Comparison of ENCODE assay signal across 7 cellular contexts in genomic region chr11:554824-555499, GRCh38. TPM values are rescaled to one million over a fixed set of nuclear protein-coding genes. Genes with fewer than 3 reads are reported as not detected.
DNase-seq lines count a peak whose midpoint lies in the region; ATAC-seq, FAIRE-seq and TF ChIP-seq lines count a peak whose summit lies in the region.

No MANE protein-coding gene starts in this region.

- peak; percentile 89 for DNase-seq in GM12892 (ENCODE audit: insufficient read length)
- peak; percentile 84 for DNase-seq in OCI-M1 (lab: John Stamatoyannopoulos, UW)
- DNase-seq in activated T-cell treated with anti-CD3 and anti-CD28 coated beads, Interleukin-2, amount 50 U/mL, for 48 hours, result peak; percentile 76 to 81
- DNase-seq in foreskin fibroblast, result peak in 1 of 2 donors; percentile 71
- DNase-seq in ovary, result peak in 2 of 5 donors; percentile 66 to 73

- peak overlapping the region; percentile 81 for H3K4me3 ChIP-seq in HUES6 (ENCODE audit: low read depth, low read length)
- no peak overlapping the region for H3K4me3 ChIP-seq in foreskin fibroblast (ENCODE audit: low read depth in 1 of 2, low read length in 2 of 2)
- peak overlapping the region; percentile 12 for H3K4me3 ChIP-seq in ovary

- H3K36me3 ChIP-seq in HUES6 (ENCODE audit: control insufficient read depth, insufficient read depth, low read length) (no peaks in the 10 kb centered on the region), ovary (no peaks in the 10 kb centered on the region)

- no peak overlapping the region for H3K9ac ChIP-seq in HUES6 (ENCODE audit: low read length)

- peaks cover 40% of the 10 kb centered on the region for H3K27me3 ChIP-seq in HUES6 (ENCODE audit: control insufficient read depth, insufficient read depth, low read length)
- H3K27me3 ChIP-seq in ovary, result peaks cover 3% of the 10 kb centered on the region

- no peak for TF ChIP-seq EP300 in ovary (IDR thresholded peaks at IDR 0.05)

- peak; percentile 97 for FAIRE-seq in GM12892 (lab: Jason Lieb, UNC)

- H3K9me3 ChIP-seq in HUES6 (ENCODE audit: control insufficient read depth, insufficient read depth, low read depth, low read length) (no peaks in the 10 kb centered on the region), ovary (no peaks in the 10 kb centered on the region)

- 0 to 2% (median 1%) methylated on average over 31 to 59 of the region's 65 CpGs for WGBS in ovary, 3 donors

- ATAC-seq in GM19467 (IDR thresholded peaks at IDR 0.05; ENCODE audit: unreplicated experiment), result no peak

- TF ChIP-seq CTCF in foreskin fibroblast (IDR thresholded peaks at IDR 0.05; ENCODE audit: low read depth, low read length) (peak; percentile 27), ovary (IDR thresholded peaks at IDR 0.05) (peak; percentile 18 to 44 (median 32))

- H3K27ac ChIP-seq in HUES6 (ENCODE audit: low read depth, low read length), result no peak overlapping the region
- peak overlapping the region in 1 of 2 donors; percentile 7 for H3K27ac ChIP-seq in ovary

- TF ChIP-seq POLR2A in GM12892 (IDR thresholded peaks at IDR 0.05; ENCODE audit: low read depth, low read length) (no peak), ovary (IDR thresholded peaks at IDR 0.05) (no peak)

- H3K4me1 ChIP-seq in HUES6 (ENCODE audit: control insufficient read depth, insufficient read depth, low read length), result peaks cover 12% of the 10 kb centered on the region
- peaks cover 4% of the 10 kb centered on the region for H3K4me1 ChIP-seq in ovary (ENCODE audit: insufficient read depth)

- intact Hi-C loops in ovary (cut with DNase I), result loop anchor here (2.0 to 5.0 kb wide), 3 partner anchors 167 to 174 kb away; no protein-coding TSS in a partner anchor

RNA-seq across cellular contexts. Expression of gene LMNTD2, which starts 5.6 kb away (rescaled TPM):
- 0.47 TPM for polyA plus RNA-seq in GM12892 (2012; ENCODE audit: missing spikeins)
- total RNA-seq in ovary, result 1 to 10 TPM in 5 of 7 donors, under 1 TPM in 2; 0.70 to 7.6 (median 1.2) TPM
- polyA plus RNA-seq in ovary, result 1 to 10 TPM in 1 of 2 donors, not detected in 1; 1.1 TPM

RNA-seq across cellular contexts. Expression of gene RASSF7, which starts 5.8 kb away (rescaled TPM):
- polyA plus RNA-seq in GM12892 (2012; ENCODE audit: missing spikeins), result 7.8 TPM
- 100 to 1,000 TPM in 1 of 7 donors, 10 to 100 TPM in 2, 1 to 10 TPM in 4; 4.7 to 163 (median 9.5) TPM for total RNA-seq in ovary
- polyA plus RNA-seq in ovary, result 1 to 10 TPM in 1 of 2 donors, not detected in 1; 7.4 TPM

RNA-seq across cellular contexts. Expression of gene LRRC56, which starts 17.6 kb away (rescaled TPM):
- 0.30 TPM for polyA plus RNA-seq in GM12892 (2012; ENCODE audit: missing spikeins)
- 1 to 10 TPM in 6 of 7 donors, under 1 TPM in 1; 0.60 to 6.2 (median 2.0) TPM for total RNA-seq in ovary
- 1 to 10 TPM in 1 of 2 donors, not detected in 1; 2.1 TPM for polyA plus RNA-seq in ovary

RNA-seq across cellular contexts. Expression of gene HRAS, which starts 19.6 kb away (rescaled TPM):
- polyA plus RNA-seq in GM12892 (2012; ENCODE audit: missing spikeins), result 28.5 TPM
- total RNA-seq in ovary, result 10 to 100 TPM; 21.3 to 49.6 (median 36.3) TPM
- 10 to 100 TPM in 1 of 2 donors, 1 to 10 TPM in 1; 4.3 to 38.0 TPM for polyA plus RNA-seq in ovary

RNA-seq across cellular contexts. Expression of gene PHRF1, which starts 21.3 kb away (rescaled TPM):
- polyA plus RNA-seq in GM12892 (2012; ENCODE audit: missing spikeins), result 6.1 TPM
- 10 to 100 TPM; 15.5 to 34.2 (median 31.0) TPM for total RNA-seq in ovary
- polyA plus RNA-seq in ovary, result 10 to 100 TPM in 1 of 2 donors, 1 to 10 TPM in 1; 3.8 to 21.3 TPM

Comparison
In these comparisons a context has a peak if more than half of its experiments do, and no peak if none do; other contexts are left out.
1. H3K4me3 ChIP-seq: peak in HUES6 (single experiment) and ovary (single experiment); none in foreskin fibroblast (0 of 2).